25 cellular contexts compared by ENCODE assay signal in genomic region chr9:109092051-109092580, GRCh38. TPM values are rescaled to one million over a fixed set of nuclear protein-coding genes. Genes with fewer than 3 reads are reported as not detected.
DNase-seq lines count a peak whose midpoint lies in the region; ATAC-seq and TF ChIP-seq lines count a peak whose summit lies in the region.
"Had no signal": no experiment of that assay in that cellular context is flagged by ENCODE, and none has a peak within 500 bp of the region (broad histone marks: within the 10 kb centered on the region; RNA-seq: fewer than 3 reads in every experiment).

No MANE protein-coding gene starts in this region.

- H3K4me3 Mint-ChIP-seq in activated CD4-positive, alpha-beta T cell treated with anti-CD3 and anti-CD28 coated beads, Interleukin-2, amount 10 ng/mL, durations not matched to agents 24 days and 14 days = no peak overlapping the region
- peak overlapping the region; percentile 5 for H3K4me3 Mint-ChIP-seq in natural killer cell treated with Interleukin-12 subunit alpha and Interleukin-12 subunit beta and Interleukin-15 and Interleukin-18, amount 100 ng/mL, for 72 hours
- H3K4me3 Mint-ChIP-seq in natural killer cell = no peak overlapping the region
- no peak overlapping the region for H3K4me3 Mint-ChIP-seq in chondrocyte (ENCODE audit: unreplicated experiment)
- H3K4me3 Mint-ChIP-seq in stimulated activated naive CD8-positive, alpha-beta T cell treated with anti-CD3 and anti-CD28 coated beads, Interleukin-15, Interleukin-2, amounts not matched to agents 100 ng/mL and 50 ng/mL, for 24 hours = no peak overlapping the region

- peak; percentile 39 for DNase-seq in activated CD4-positive, alpha-beta T cell treated with anti-CD3 and anti-CD28 coated beads, Interleukin-2, amount 10 ng/mL, durations not matched to agents 24 days and 14 days
- DNase-seq in activated CD4-positive, alpha-beta T cell treated with anti-CD3 and anti-CD28 coated beads, Interleukin-2, amount 50 U/mL, for 4 hours = no peak
- DNase-seq in natural killer cell treated with Interleukin-12 subunit alpha and Interleukin-12 subunit beta and Interleukin-15 and Interleukin-18, amount 100 ng/mL, for 72 hours (ENCODE audit: low spot score) = no peak
- no peak for DNase-seq in natural killer cell
- DNase-seq in chondrocyte (ENCODE audit: low spot score) = no peak
- no peak for DNase-seq in sciatic nerve (ENCODE audit: low spot score)
- DNase-seq: activated CD4-positive, alpha-beta T cell treated with anti-CD3 and anti-CD28 coated beads for 4 hours; amygdala; DMS79; GDM1; hippocampal formation; Kasumi-1; left colon; mammary epithelial cell; NCI-H1417 treated with DMSO at 0.1 percent for 48 hours; NCI-H2081 treated with DMSO at 0.1 percent for 48 hours; NCI-H226; NCI-H69; pancreas; Peyer's patch; retina; SHP77 treated with DMSO at 0.1 percent for 48 hours; tibial artery had no signal

- peak; percentile 43 to 84 for ATAC-seq in natural killer cell treated with Interleukin-12 subunit alpha and Interleukin-12 subunit beta and Interleukin-15 and Interleukin-18, amount 100 ng/mL, for 72 hours
- ATAC-seq in natural killer cell (no peak), HG03439 (IDR thresholded peaks at IDR 0.05; ENCODE audit: unreplicated experiment) (no peak), sciatic nerve (no peak)
- ATAC-seq: left colon, pancreas had no signal

- H3K4me1 Mint-ChIP-seq in activated CD4-positive, alpha-beta T cell treated with anti-CD3 and anti-CD28 coated beads, Interleukin-2, amount 10 ng/mL, durations not matched to agents 24 days and 14 days = peaks cover 42% of the 10 kb centered on the region
- H3K4me1 Mint-ChIP-seq in natural killer cell treated with Interleukin-12 subunit alpha and Interleukin-12 subunit beta and Interleukin-15 and Interleukin-18, amount 100 ng/mL, for 72 hours (ENCODE audit: low read depth in 2 of 2) = peaks cover 26 to 27% of the 10 kb centered on the region in 2 donors
- H3K4me1 Mint-ChIP-seq in natural killer cell = peaks cover 26 to 34% of the 10 kb centered on the region in 2 donors
- H3K4me1 Mint-ChIP-seq in chondrocyte (ENCODE audit: low read depth) = peaks cover 38% of the 10 kb centered on the region
- peaks cover 47% of the 10 kb centered on the region for H3K4me1 Mint-ChIP-seq in stimulated activated naive CD8-positive, alpha-beta T cell treated with anti-CD3 and anti-CD28 coated beads, Interleukin-15, Interleukin-2, amounts not matched to agents 100 ng/mL and 50 ng/mL, for 24 hours (ENCODE audit: low read depth)

- H3K36me3 Mint-ChIP-seq in activated CD4-positive, alpha-beta T cell treated with anti-CD3 and anti-CD28 coated beads, Interleukin-2, amount 10 ng/mL, durations not matched to agents 24 days and 14 days (ENCODE audit: low read depth) = peaks cover 73% of the 10 kb centered on the region
- peaks cover 23% of the 10 kb centered on the region for H3K36me3 Mint-ChIP-seq in natural killer cell treated with Interleukin-12 subunit alpha and Interleukin-12 subunit beta and Interleukin-15 and Interleukin-18, amount 100 ng/mL, for 72 hours
- H3K36me3 Mint-ChIP-seq in natural killer cell (no peaks in the 10 kb centered on the region), chondrocyte (ENCODE audit: low read depth) (peaks cover 21% of the 10 kb centered on the region)
- H3K36me3 Mint-ChIP-seq in stimulated activated naive CD8-positive, alpha-beta T cell treated with anti-CD3 and anti-CD28 coated beads, Interleukin-15, Interleukin-2, amounts not matched to agents 100 ng/mL and 50 ng/mL, for 24 hours (ENCODE audit: low read depth) = peaks cover 78% of the 10 kb centered on the region

- intact Hi-C loops in activated CD4-positive, alpha-beta T cell treated with anti-CD3 and anti-CD28 coated beads, Interleukin-2, amount 10 ng/mL, durations not matched to agents 24 days and 14 days (cut with micrococcal nuclease) = loop anchor here (1.0 to 2.0 kb wide), 2 partner anchors 9 to 19 kb away; no protein-coding TSS in a partner anchor
- intact Hi-C loops in natural killer cell (cut with micrococcal nuclease) (no loop called here), sciatic nerve (cut with DNase I) (no loop called here)

- H3K27me3 Mint-ChIP-seq in activated CD4-positive, alpha-beta T cell treated with anti-CD3 and anti-CD28 coated beads, Interleukin-2, amount 10 ng/mL, durations not matched to agents 24 days and 14 days = no peaks in the 10 kb centered on the region
- no peaks in the 10 kb centered on the region for H3K27me3 Mint-ChIP-seq in natural killer cell treated with Interleukin-12 subunit alpha and Interleukin-12 subunit beta and Interleukin-15 and Interleukin-18, amount 100 ng/mL, for 72 hours
- H3K27me3 Mint-ChIP-seq in natural killer cell (ENCODE audit: low read depth in 2 of 2) (no peaks in the 10 kb centered on the region), chondrocyte (ENCODE audit: low read depth) (no peaks in the 10 kb centered on the region)
- H3K27me3 Mint-ChIP-seq in stimulated activated naive CD8-positive, alpha-beta T cell treated with anti-CD3 and anti-CD28 coated beads, Interleukin-15, Interleukin-2, amounts not matched to agents 100 ng/mL and 50 ng/mL, for 24 hours = no peaks in the 10 kb centered on the region

- peak overlapping the region; percentile 48 for H3K27ac Mint-ChIP-seq in activated CD4-positive, alpha-beta T cell treated with anti-CD3 and anti-CD28 coated beads, Interleukin-2, amount 10 ng/mL, durations not matched to agents 24 days and 14 days
- peak overlapping the region in 1 of 2 donors; percentile 11 for H3K27ac Mint-ChIP-seq in natural killer cell treated with Interleukin-12 subunit alpha and Interleukin-12 subunit beta and Interleukin-15 and Interleukin-18, amount 100 ng/mL, for 72 hours
- H3K27ac Mint-ChIP-seq in natural killer cell (no peak overlapping the region), chondrocyte (ENCODE audit: unreplicated experiment) (peak overlapping the region; percentile 18)
- peak overlapping the region; percentile 83 for H3K27ac Mint-ChIP-seq in stimulated activated naive CD8-positive, alpha-beta T cell treated with anti-CD3 and anti-CD28 coated beads, Interleukin-15, Interleukin-2, amounts not matched to agents 100 ng/mL and 50 ng/mL, for 24 hours

- no peak for TF ChIP-seq CTCF in natural killer cell (IDR thresholded peaks at IDR 0.05)
- no peak for TF ChIP-seq CTCF in chondrocyte (IDR thresholded peaks at IDR 0.05)

- no peaks in the 10 kb centered on the region for H3K9me3 Mint-ChIP-seq in activated CD4-positive, alpha-beta T cell treated with anti-CD3 and anti-CD28 coated beads, Interleukin-2, amount 10 ng/mL, durations not matched to agents 24 days and 14 days
- no peaks in the 10 kb centered on the region for H3K9me3 Mint-ChIP-seq in natural killer cell treated with Interleukin-12 subunit alpha and Interleukin-12 subunit beta and Interleukin-15 and Interleukin-18, amount 100 ng/mL, for 72 hours
- no peaks in the 10 kb centered on the region for H3K9me3 Mint-ChIP-seq in natural killer cell
- no peaks in the 10 kb centered on the region for H3K9me3 Mint-ChIP-seq in chondrocyte (ENCODE audit: low read depth)
- H3K9me3 Mint-ChIP-seq in stimulated activated naive CD8-positive, alpha-beta T cell treated with anti-CD3 and anti-CD28 coated beads, Interleukin-15, Interleukin-2, amounts not matched to agents 100 ng/mL and 50 ng/mL, for 24 hours = no peaks in the 10 kb centered on the region

RNA-seq across cellular contexts. Expression of gene TMEM245, which starts 27.6 kb away (rescaled TPM):
- 26.7 and 27.0 TPM in 2 replicates for total RNA-seq in activated CD4-positive, alpha-beta T cell treated with anti-CD3 and anti-CD28 coated beads, Interleukin-2, amount 10 ng/mL, durations not matched to agents 24 days and 14 days
- 10 to 100 TPM; 23.9 to 26.7 TPM for total RNA-seq in natural killer cell treated with Interleukin-12 subunit alpha and Interleukin-12 subunit beta and Interleukin-15 and Interleukin-18, amount 100 ng/mL, for 72 hours
- total RNA-seq in natural killer cell (10 to 100 TPM; 14.5 to 22.5 (median 21.8) TPM), chondrocyte (39.6 to 48.3 TPM (median 43.8 TPM) in 3 replicates), sciatic nerve (92.6 TPM)

Comparison
In these comparisons a context has a peak if more than half of its experiments do, and no peak if none do; other contexts are left out.
1. ATAC-seq: peak in natural killer cell treated with Interleukin-12 subunit alpha and Interleukin-12 subunit beta and Interleukin-15 and Interleukin-18, amount 100 ng/mL, for 72 hours (2 of 2); none in natural killer cell (0 of 3), HG03439 (single experiment) and sciatic nerve (single experiment).
2. H3K27ac Mint-ChIP-seq: peak in activated CD4-positive, alpha-beta T cell treated with anti-CD3 and anti-CD28 coated beads, Interleukin-2, amount 10 ng/mL, durations not matched to agents 24 days and 14 days (single experiment), chondrocyte (single experiment) and stimulated activated naive CD8-positive, alpha-beta T cell treated with anti-CD3 and anti-CD28 coated beads, Interleukin-15, Interleukin-2, amounts not matched to agents 100 ng/mL and 50 ng/mL, for 24 hours (single experiment); none in natural killer cell (0 of 2).